ENCODE assay signal across 8 cellular contexts in the genomic region with DNA sequence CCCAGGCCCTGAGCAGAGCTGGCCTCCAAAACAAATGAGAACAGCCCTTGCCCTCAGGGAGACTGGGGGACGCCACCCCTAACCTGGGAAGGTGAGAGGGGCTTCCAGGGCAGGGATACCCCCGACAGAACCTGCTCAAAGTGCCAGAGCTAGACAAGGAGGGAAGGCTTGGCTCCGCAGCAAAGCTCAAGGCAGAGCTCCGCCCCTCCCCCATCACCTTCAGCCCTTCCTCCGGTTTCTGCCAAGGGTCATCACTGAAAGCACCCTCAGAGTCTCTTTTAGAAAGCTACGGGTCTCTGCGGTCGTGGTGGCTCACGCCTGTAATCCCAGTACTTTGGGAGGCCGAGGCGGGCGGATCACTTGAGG.
A peak's percentile ranks its signal among the peaks of the same experiment; 100 is the strongest.
DNase-seq lines count a peak whose midpoint lies in the region; ATAC-seq and TF ChIP-seq lines count a peak whose summit lies in the region.

No MANE protein-coding gene starts in this region.

- peak overlapping the region; percentile 82 for H3K4me3 Mint-ChIP-seq in activated B cell treated with CpG ODN at 0.5 μM for 24 hours

- no peaks in the 10 kb centered on the region for H3K36me3 Mint-ChIP-seq in activated B cell treated with CpG ODN at 0.5 μM for 24 hours (ENCODE audit: low read depth)

- H3K79me2 ChIP-seq in ACC112 (ENCODE audit: control insufficient read depth, insufficient read depth, low read length, unreplicated experiment): no peaks in the 10 kb centered on the region

- POLR2A ChIA-PET in activated B cell treated with CpG ODN at 0.5 μM for 24 hours (lab: Charles Lee): interaction anchor here (0.9 to 1.8 kb wide), 4 partner anchors 58 to 652 kb away, joined by 3 to 8 read pairs (median 4); partner anchors contain the start of genes CUX1 and PRKRIP1

- H3K27ac ChIP-seq in ACC112 (ENCODE audit: low read depth, low read length) (no peak overlapping the region), lower lobe of right lung (no peak overlapping the region)

- no peak for ATAC-seq in activated B cell treated with CpG ODN at 0.5 μM for 24 hours (ENCODE audit: low read depth)
- no peak for ATAC-seq in lower lobe of right lung

- H3K4me3 ChIP-seq in ACC112 (ENCODE audit: low read depth, low read length): peak overlapping the region; percentile 80; the same call in 1 of the 2 replicates
- H3K4me3 ChIP-seq in H7 (ENCODE audit: insufficient read depth, low read depth, low read length): peak overlapping the region; percentile 42
- H3K4me3 ChIP-seq in lower lobe of right lung: peak overlapping the region; percentile 62

- no peak overlapping the region for H2AFZ ChIP-seq in ACC112 (ENCODE audit: low read length, unreplicated experiment)

- H3K9me3 ChIP-seq in lower lobe of right lung: no peaks in the 10 kb centered on the region

- H3K36me3 ChIP-seq in ACC112 (ENCODE audit: insufficient read depth, low read length) (no peaks in the 10 kb centered on the region), H7 (replicated peaks; ENCODE audit: control insufficient read depth, insufficient read depth, low read length) (no peaks in the 10 kb centered on the region), lower lobe of right lung (no peaks in the 10 kb centered on the region)

- intact Hi-C loops in activated B cell treated with CpG ODN at 0.5 μM for 24 hours (cut with micrococcal nuclease) (loop anchor here (1.0 to 10.0 kb wide), 4 partner anchors 57 to 651 kb away; partner anchors contain the start of gene PRKRIP1), lower lobe of right lung (cut with DNase I) (no loop called here), posterior vena cava (cut with DNase I) (no loop called here)

- peak; percentile 85 for DNase-seq in H7
- DNase-seq in activated B cell treated with CpG ODN at 0.5 μM for 24 hours: no peak
- DNase-seq in lower lobe of right lung: no peak
- no peak for DNase-seq in posterior vena cava (ENCODE audit: low spot score)
- no peak for DNase-seq in Ammon's horn (ENCODE audit: low spot score)
- no peak for DNase-seq in NCI-H774 (lab: John Stamatoyannopoulos, UW)
- DNase-seq in DMS79 (lab: John Stamatoyannopoulos, UW): no peak

- peaks cover 5% of the 10 kb centered on the region for H3K4me1 ChIP-seq in ACC112 (ENCODE audit: control insufficient read depth, insufficient read depth, low read length, unreplicated experiment)
- peaks cover 5% of the 10 kb centered on the region for H3K4me1 ChIP-seq in lower lobe of right lung

- H3K27ac Mint-ChIP-seq in activated B cell treated with CpG ODN at 0.5 μM for 24 hours: no peak overlapping the region

- TF ChIP-seq CTCF in activated B cell treated with CpG ODN at 0.5 μM for 24 hours (IDR thresholded peaks at IDR 0.05): no peak
- no peak for TF ChIP-seq CTCF in lower lobe of right lung (IDR thresholded peaks at IDR 0.05)

- peaks cover 52% of the 10 kb centered on the region for H3K4me1 Mint-ChIP-seq in activated B cell treated with CpG ODN at 0.5 μM for 24 hours

- CTCF ChIA-PET in activated B cell treated with CpG ODN at 0.5 μM for 24 hours (lab: Charles Lee): interaction anchor here (0.7 to 1.9 kb wide), 10 partner anchors 9 to 492 kb away, joined by 3 to 19 read pairs (median 4); no protein-coding TSS in a partner anchor

- H3K27me3 ChIP-seq in ACC112 (ENCODE audit: insufficient read depth, low read length) (peaks cover 18% of the 10 kb centered on the region), H7 (ENCODE audit: control insufficient read depth, insufficient read depth, low read length) (no peaks in the 10 kb centered on the region), lower lobe of right lung (ENCODE audit: low read depth) (no peaks in the 10 kb centered on the region)

- no peaks in the 10 kb centered on the region for H3K27me3 Mint-ChIP-seq in activated B cell treated with CpG ODN at 0.5 μM for 24 hours

- H3K9me3 Mint-ChIP-seq in activated B cell treated with CpG ODN at 0.5 μM for 24 hours: no peaks in the 10 kb centered on the region
